Comparison of ENCODE assay signal across 9 cellular contexts in genomic region chr14:66746316-66747006, GRCh38.
A peak's percentile ranks its signal among the peaks of the same experiment; 100 is the strongest.
DNase-seq lines count a peak whose midpoint lies in the region; TF ChIP-seq lines count a peak whose summit lies in the region.
"Had no signal": no experiment of that assay in that cellular context is flagged by ENCODE, and none has a peak within 500 bp of the region (broad histone marks: within the 10 kb centered on the region; RNA-seq: fewer than 3 reads in every experiment).

No MANE protein-coding gene starts in this region.

- no peak overlapping the region for H3K4me3 ChIP-seq in dorsolateral prefrontal cortex

- peak in 55 of 56 donors; percentile 24 to 72 (median 54) for TF ChIP-seq CTCF in dorsolateral prefrontal cortex (IDR thresholded peaks at IDR 0.05 in 54 of 56, conservative IDR thresholded peaks at IDR 0.05 in 2 of 56; ENCODE audit: low read depth in 1 of 56, partially characterized antibody in 56 of 56)
- peak; percentile 25 for TF ChIP-seq CTCF in mesothelial cell of epicardium (IDR thresholded peaks at IDR 0.05; ENCODE audit: unreplicated experiment)

- peak overlapping the region; percentile 21 for H3K27ac Mint-ChIP-seq in mesothelial cell of epicardium
- H3K27ac Mint-ChIP-seq: activated T-cell treated with anti-CD3 and anti-CD28 coated beads, Interleukin-2, amount 50 U/mL, for 72 hours had no signal

- DNase-seq in NCI-H345 (lab: John Stamatoyannopoulos, UW) = peak; percentile 1
- no peak for DNase-seq in NCI-H345 treated with DMSO at 0.1 percent for 48 hours (lab: John Stamatoyannopoulos, UW; ENCODE audit: unreplicated experiment)
- peak; percentile 5 for DNase-seq in NCI-H226
- DNase-seq in dorsolateral prefrontal cortex = no peak
- DNase-seq in mesothelial cell of epicardium (ENCODE audit: low spot score in 2 of 2, unreplicated experiment in 2 of 2) = no peak
- no peak for DNase-seq in stimulated activated CD4-positive, alpha-beta T cell treated with anti-CD3 and anti-CD28 coated beads, Interleukin-2, amount 100 ng/mL, for 48 hours
- DNase-seq in DMS79 treated with DMSO at 0.1 percent for 48 hours (lab: John Stamatoyannopoulos, UW) = no peak
- DNase-seq in activated CD4-positive, alpha-beta T cell treated with anti-CD3 and anti-CD28 coated beads, Interleukin-2, amount 50 U/mL, for 1 hour = no peak

- no peaks in the 10 kb centered on the region for H3K27me3 Mint-ChIP-seq in mesothelial cell of epicardium (ENCODE audit: low read depth)

- peaks cover 2% of the 10 kb centered on the region for H3K36me3 Mint-ChIP-seq in mesothelial cell of epicardium

- H3K4me3 Mint-ChIP-seq in mesothelial cell of epicardium = no peak overlapping the region
- H3K4me3 Mint-ChIP-seq: activated T-cell treated with anti-CD3 and anti-CD28 coated beads, Interleukin-2, amount 50 U/mL, for 72 hours had no signal

- H3K27ac ChIP-seq in dorsolateral prefrontal cortex = no peak overlapping the region

- intact Hi-C loops in dorsolateral prefrontal cortex (cut with DNase I) = no loop called here

- H3K9me3 Mint-ChIP-seq in mesothelial cell of epicardium = peaks cover 10% of the 10 kb centered on the region

- H3K4me1 Mint-ChIP-seq in mesothelial cell of epicardium = peaks cover 10% of the 10 kb centered on the region

- H3K27me3 ChIP-seq in dorsolateral prefrontal cortex = no peaks in the 10 kb centered on the region

Comparison
In these comparisons a context has a peak if more than half of its experiments do, and no peak if none do; other contexts are left out.
1. DNase-seq: peak in NCI-H345 (single experiment) and NCI-H226 (single experiment); none in NCI-H345 treated with DMSO at 0.1 percent for 48 hours (single experiment), dorsolateral prefrontal cortex (0 of 10), mesothelial cell of epicardium (0 of 2), stimulated activated CD4-positive, alpha-beta T cell treated with anti-CD3 and anti-CD28 coated beads, Interleukin-2, amount 100 ng/mL, for 48 hours (0 of 2), DMS79 treated with DMSO at 0.1 percent for 48 hours (single experiment) and activated CD4-positive, alpha-beta T cell treated with anti-CD3 and anti-CD28 coated beads, Interleukin-2, amount 50 U/mL, for 1 hour (single experiment).